In the genomic region with DNA sequence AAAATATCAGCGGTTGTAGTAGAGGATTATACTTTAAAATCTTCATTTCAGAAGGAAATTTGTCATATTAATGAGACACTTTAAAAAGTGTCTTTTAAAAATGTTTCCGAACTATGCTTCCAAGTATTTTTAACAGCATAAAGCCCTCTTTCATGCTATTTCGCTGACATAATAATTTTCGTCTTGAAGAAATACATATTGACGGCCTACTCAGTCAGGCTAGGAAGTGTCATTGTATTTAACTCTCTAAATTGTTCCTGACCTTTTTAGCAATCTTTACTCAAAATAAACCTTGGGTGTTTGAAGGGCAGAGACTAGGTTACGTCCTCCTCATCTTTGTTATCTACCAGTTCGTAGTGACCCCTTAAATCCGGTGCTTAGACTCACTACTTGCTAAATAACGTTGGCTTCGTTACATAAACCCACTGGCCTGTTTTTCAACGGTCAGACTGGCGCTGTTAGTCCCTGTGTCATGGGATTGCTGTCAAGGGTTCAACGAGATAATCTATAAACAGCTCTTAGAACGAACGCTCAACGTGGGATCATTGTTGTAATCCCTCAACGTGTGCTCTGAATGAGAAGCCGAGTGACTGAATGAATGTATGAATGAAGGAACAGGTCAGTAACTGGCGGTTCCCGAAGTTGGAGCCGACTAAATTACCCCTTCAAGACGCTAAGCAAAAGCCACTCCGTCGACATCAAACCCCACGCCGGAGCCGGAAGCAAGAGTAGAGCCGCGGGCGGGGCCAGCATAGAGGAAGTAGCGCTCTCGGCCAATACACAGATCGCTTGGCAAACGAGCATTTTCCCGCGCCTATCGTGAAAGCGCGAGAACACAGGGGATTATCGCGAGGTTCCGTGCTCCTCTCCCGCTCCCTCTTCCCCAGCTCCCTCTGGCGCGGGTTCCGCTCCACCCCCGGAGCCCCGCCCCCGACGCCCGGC, we compare ENCODE assay signal across 8 cellular contexts. TPM values are rescaled to one million over a fixed set of nuclear protein-coding genes. Genes with fewer than 3 reads are reported as not detected.
A peak's percentile ranks its signal among the peaks of the same experiment; 100 is the strongest.
DNase-seq lines count a peak whose midpoint lies in the region; ATAC-seq and TF ChIP-seq lines count a peak whose summit lies in the region.

No MANE protein-coding gene starts in this region.

- TF ChIP-seq CTCF in GM06990 (IDR thresholded peaks at IDR 0.05; ENCODE audit: insufficient read depth, low read length, poor library complexity, severe bottlenecking), result no peak
- no peak for TF ChIP-seq CTCF in HFFc6 (IDR thresholded peaks at IDR 0.05)
- TF ChIP-seq CTCF in glutamatergic neuron (IDR thresholded peaks at IDR 0.05; ENCODE audit: partially characterized antibody, unreplicated experiment), result no peak
- TF ChIP-seq CTCF in osteoblast (IDR thresholded peaks at IDR 0.05; ENCODE audit: extremely low read depth, low read depth, low read length), result no peak
- TF ChIP-seq CTCF in thoracic aorta (IDR thresholded peaks at IDR 0.05), result no peak

- H3K4me1 Mint-ChIP-seq in HFFc6 (ENCODE audit: low read depth) (peaks cover 46% of the 10 kb centered on the region), glutamatergic neuron (ENCODE audit: low read depth, unreplicated experiment) (peaks cover 15% of the 10 kb centered on the region)
- H3K4me1 Mint-ChIP-seq in activated naive CD4-positive, alpha-beta T cell treated with anti-CD3 and anti-CD28 coated beads, Interleukin-2, amount 50 U/mL, for 24 hours, result peaks cover 26% of the 10 kb centered on the region

- H3K27ac Mint-ChIP-seq in HFFc6 (no peak overlapping the region; the same call in 1 of the 2 replicates), glutamatergic neuron (ENCODE audit: unreplicated experiment) (peak overlapping the region; percentile 95)
- peak overlapping the region; percentile 94 for H3K27ac Mint-ChIP-seq in activated naive CD4-positive, alpha-beta T cell treated with anti-CD3 and anti-CD28 coated beads, Interleukin-2, amount 50 U/mL, for 24 hours

- H3K36me3 Mint-ChIP-seq in HFFc6 (ENCODE audit: low read depth), result no peaks in the 10 kb centered on the region
- no peaks in the 10 kb centered on the region for H3K36me3 Mint-ChIP-seq in activated naive CD4-positive, alpha-beta T cell treated with anti-CD3 and anti-CD28 coated beads, Interleukin-2, amount 50 U/mL, for 24 hours
- H3K36me3 Mint-ChIP-seq in glutamatergic neuron (ENCODE audit: unreplicated experiment), result no peaks in the 10 kb centered on the region

- H3K4me2 ChIP-seq in osteoblast (ENCODE audit: insufficient read depth, low read length), result peak overlapping the region; percentile 97

- H3K9me3 ChIP-seq in osteoblast (ENCODE audit: low read depth, low read length) (no peaks in the 10 kb centered on the region), thoracic aorta (no peaks in the 10 kb centered on the region)

- ATAC-seq in thoracic aorta (ENCODE audit: insufficient number of reproducible peaks, low FRiP score, low read depth), result peak; percentile 95

- H4K20me1 ChIP-seq in osteoblast (ENCODE audit: insufficient read depth, low read length), result no peaks in the 10 kb centered on the region

- H3K79me2 ChIP-seq in osteoblast (ENCODE audit: insufficient read depth, low read length), result peaks cover 40% of the 10 kb centered on the region

- no peak overlapping the region for H3K4me3 Mint-ChIP-seq in HFFc6
- H3K4me3 Mint-ChIP-seq in activated naive CD4-positive, alpha-beta T cell treated with anti-CD3 and anti-CD28 coated beads, Interleukin-2, amount 50 U/mL, for 24 hours, result peak overlapping the region; percentile 93
- no peak overlapping the region for H3K4me3 Mint-ChIP-seq in glutamatergic neuron (ENCODE audit: unreplicated experiment)

- DNase-seq in GM06990 (ENCODE audit: extremely low read depth, insufficient read length), result peak; percentile 93
- peak; percentile 98 for DNase-seq in HFFc6
- DNase-seq in NAMALWA (ENCODE audit: low spot score), result peak; percentile 99
- DNase-seq in SK-MEL-5 (ENCODE audit: low read depth, low spot score), result peak; percentile 99
- DNase-seq in glutamatergic neuron, result peak; percentile 99
- DNase-seq in osteoblast (ENCODE audit: insufficient read length, low spot score, missing footprints), result peak; percentile 93
- peak; percentile 96 for DNase-seq in thoracic aorta (ENCODE audit: low spot score)

- in situ Hi-C loops in SK-MEL-5 (cut with HindIII; ENCODE audit: low pct_unique_long_range_greater_than_20kb, low sequenced_read_pairs), result no loop called here

- H3K27ac ChIP-seq in osteoblast (ENCODE audit: low read depth, low read length) (peak overlapping the region; percentile 92), thoracic aorta (peak overlapping the region; percentile 89 to 98)

- peaks cover 47% of the 10 kb centered on the region for H3K4me1 ChIP-seq in osteoblast (ENCODE audit: insufficient read depth, low read length)
- peaks cover 18 to 41% of the 10 kb centered on the region in 2 donors for H3K4me1 ChIP-seq in thoracic aorta (ENCODE audit: control insufficient read depth in 1 of 2, low read depth in 2 of 2)

- H3K36me3 ChIP-seq in GM06990 (ENCODE audit: control insufficient read depth, insufficient read depth, low read length) (no peaks in the 10 kb centered on the region), osteoblast (ENCODE audit: insufficient read depth, low read length) (no peaks in the 10 kb centered on the region), thoracic aorta (no peaks in the 10 kb centered on the region)

- H3K27me3 ChIP-seq in GM06990 (replicated peaks; ENCODE audit: control insufficient read depth, insufficient read depth, low read length), result no peaks in the 10 kb centered on the region
- no peaks in the 10 kb centered on the region for H3K27me3 ChIP-seq in osteoblast (ENCODE audit: insufficient read depth, low read length)
- no peaks in the 10 kb centered on the region for H3K27me3 ChIP-seq in thoracic aorta (replicated peaks; ENCODE audit: insufficient read depth)

- H3K9me3 Mint-ChIP-seq in HFFc6 (no peaks in the 10 kb centered on the region), glutamatergic neuron (ENCODE audit: unreplicated experiment) (no peaks in the 10 kb centered on the region)
- H3K9me3 Mint-ChIP-seq in activated naive CD4-positive, alpha-beta T cell treated with anti-CD3 and anti-CD28 coated beads, Interleukin-2, amount 50 U/mL, for 24 hours, result peaks cover 5% of the 10 kb centered on the region

- H3K27me3 Mint-ChIP-seq in HFFc6 (ENCODE audit: insufficient read depth) (no peaks in the 10 kb centered on the region), glutamatergic neuron (ENCODE audit: unreplicated experiment) (no peaks in the 10 kb centered on the region)
- H3K27me3 Mint-ChIP-seq in activated naive CD4-positive, alpha-beta T cell treated with anti-CD3 and anti-CD28 coated beads, Interleukin-2, amount 50 U/mL, for 24 hours, result no peaks in the 10 kb centered on the region

- H2AFZ ChIP-seq in osteoblast (ENCODE audit: low read length), result peak overlapping the region; percentile 94

- H3K4me3 ChIP-seq in GM06990 (replicated peaks; ENCODE audit: low read depth, low read length), result peak overlapping the region; percentile 91
- peak overlapping the region; percentile 76 for H3K4me3 ChIP-seq in osteoblast (ENCODE audit: insufficient read depth, low read length)
- H3K4me3 ChIP-seq in thoracic aorta, result peak overlapping the region; percentile 75

RNA-seq across cellular contexts. Expression of a gene that starts 0.5 kb away (rescaled TPM):
- total RNA-seq in HFFc6 (2021; fragmentation: NEBNext Ultra II Directional; extraction: Animal tissue kit (Norgen Biotek cat#: 25700)), result 10 to 100 TPM; 11.1 to 18.4 (median 15.1) TPM
- total RNA-seq in SK-MEL-5 (2014; rRNA removed; shearing (Covaris generic)), result 30.5 and 30.7 TPM in 2 replicates
- polyA plus RNA-seq in SK-MEL-5 (2015; cell fraction: cytosol; rRNA removed), result 22.4 and 28.0 TPM in 2 replicates
- 37.2 and 37.5 TPM in 2 replicates for polyA plus RNA-seq in SK-MEL-5 (2015; cell fraction: nucleus; rRNA removed)
- 49.6 TPM for total RNA-seq in glutamatergic neuron (ENCODE audit: unreplicated experiment)
- total RNA-seq in osteoblast, result 32.6 and 32.7 TPM in 2 replicates
- total RNA-seq in thoracic aorta, result 10 to 100 TPM; 30.1 to 35.3 TPM

RNA-seq across cellular contexts. Expression of a gene that starts 1.4 kb away (rescaled TPM):
- 10 to 100 TPM; 11.9 to 17.4 (median 15.0) TPM for total RNA-seq in HFFc6 (2021; fragmentation: NEBNext Ultra II Directional; extraction: Animal tissue kit (Norgen Biotek cat#: 25700))
- total RNA-seq in SK-MEL-5 (2014; rRNA removed; shearing (Covaris generic)), result 14.1 and 16.0 TPM in 2 replicates
- polyA plus RNA-seq in SK-MEL-5 (2015; cell fraction: cytosol; rRNA removed), result 12.4 and 18.5 TPM in 2 replicates
- polyA plus RNA-seq in SK-MEL-5 (2015; cell fraction: nucleus; rRNA removed), result 26.2 and 44.6 TPM in 2 replicates
- total RNA-seq in glutamatergic neuron (ENCODE audit: unreplicated experiment), result 7.8 TPM
- total RNA-seq in osteoblast, result 21.7 and 27.4 TPM in 2 replicates
- total RNA-seq in thoracic aorta, result 10 to 100 TPM; 14.2 to 32.8 TPM

Comparison
In these comparisons a context has a peak if more than half of its experiments do, and no peak if none do; other contexts are left out.
1. Peak in every context shown above with its lines: DNase-seq, ATAC-seq, H3K4me3 ChIP-seq and H3K27ac ChIP-seq.